1 cellular context compared by ENCODE assay signal in genomic region chr19:55015126-55015525, GRCh38.
TF ChIP-seq lines count a peak whose summit lies in the region.

No MANE protein-coding gene starts in this region.

TF ChIP-seq in WTC11, 78 proteins besides CTCF, POLR2A, EP300 and RAD21 (continued from another document):
- TF ChIP-seq, protein P1, sequence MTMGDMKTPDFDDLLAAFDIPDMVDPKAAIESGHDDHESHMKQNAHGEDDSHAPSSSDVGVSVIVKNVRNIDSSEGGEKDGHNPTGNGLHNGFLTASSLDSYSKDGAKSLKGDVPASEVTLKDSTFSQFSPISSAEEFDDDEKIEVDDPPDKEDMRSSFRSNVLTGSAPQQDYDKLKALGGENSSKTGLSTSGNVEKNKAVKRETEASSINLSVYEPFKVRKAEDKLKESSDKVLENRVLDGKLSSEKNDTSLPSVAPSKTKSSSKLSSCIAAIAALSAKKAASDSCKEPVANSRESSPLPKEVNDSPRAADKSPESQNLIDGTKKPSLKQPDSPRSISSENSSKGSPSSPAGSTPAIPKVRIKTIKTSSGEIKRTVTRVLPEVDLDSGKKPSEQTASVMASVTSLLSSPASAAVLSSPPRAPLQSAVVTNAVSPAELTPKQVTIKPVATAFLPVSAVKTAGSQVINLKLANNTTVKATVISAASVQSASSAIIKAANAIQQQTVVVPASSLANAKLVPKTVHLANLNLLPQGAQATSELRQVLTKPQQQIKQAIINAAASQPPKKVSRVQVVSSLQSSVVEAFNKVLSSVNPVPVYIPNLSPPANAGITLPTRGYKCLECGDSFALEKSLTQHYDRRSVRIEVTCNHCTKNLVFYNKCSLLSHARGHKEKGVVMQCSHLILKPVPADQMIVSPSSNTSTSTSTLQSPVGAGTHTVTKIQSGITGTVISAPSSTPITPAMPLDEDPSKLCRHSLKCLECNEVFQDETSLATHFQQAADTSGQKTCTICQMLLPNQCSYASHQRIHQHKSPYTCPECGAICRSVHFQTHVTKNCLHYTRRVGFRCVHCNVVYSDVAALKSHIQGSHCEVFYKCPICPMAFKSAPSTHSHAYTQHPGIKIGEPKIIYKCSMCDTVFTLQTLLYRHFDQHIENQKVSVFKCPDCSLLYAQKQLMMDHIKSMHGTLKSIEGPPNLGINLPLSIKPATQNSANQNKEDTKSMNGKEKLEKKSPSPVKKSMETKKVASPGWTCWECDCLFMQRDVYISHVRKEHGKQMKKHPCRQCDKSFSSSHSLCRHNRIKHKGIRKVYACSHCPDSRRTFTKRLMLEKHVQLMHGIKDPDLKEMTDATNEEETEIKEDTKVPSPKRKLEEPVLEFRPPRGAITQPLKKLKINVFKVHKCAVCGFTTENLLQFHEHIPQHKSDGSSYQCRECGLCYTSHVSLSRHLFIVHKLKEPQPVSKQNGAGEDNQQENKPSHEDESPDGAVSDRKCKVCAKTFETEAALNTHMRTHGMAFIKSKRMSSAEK (CRISPR knock-in tag; IDR thresholded peaks at IDR 0.05; ENCODE audit: borderline replicate concordance) = no peak
- TF ChIP-seq EMX1 (CRISPR knock-in tag; IDR thresholded peaks at IDR 0.05) (no peak), RORB (CRISPR knock-in tag; IDR thresholded peaks at IDR 0.05) (no peak)
TF ChIP-seq in WTC11: peak in this region for 0.
